Comparison of ENCODE assay signal across 2 cellular contexts in the genomic region with DNA sequence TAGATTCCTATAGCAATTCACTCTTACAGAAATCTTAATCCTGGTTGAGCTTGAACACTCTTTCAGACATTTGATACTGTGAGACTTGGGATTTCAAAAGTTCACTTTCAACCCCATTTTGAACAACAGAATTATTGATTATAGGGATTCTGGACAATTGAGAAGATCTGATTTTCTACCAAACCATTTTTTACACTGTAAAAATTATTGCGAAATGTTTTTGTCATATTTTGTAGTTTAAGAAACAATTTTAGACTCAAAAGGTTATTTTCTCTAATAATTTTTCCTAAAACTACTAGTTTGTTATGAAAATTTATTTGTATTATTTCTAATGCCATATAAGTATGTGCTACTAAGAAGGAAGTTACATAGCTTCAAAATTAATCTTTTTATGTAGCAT.
A peak's percentile ranks its signal among the peaks of the same experiment; 100 is the strongest.
TF ChIP-seq lines count a peak whose summit lies in the region.

No MANE protein-coding gene starts in this region.

TF ChIP-seq in K562, 482 proteins besides CTCF, POLR2A, EP300 and RAD21:
- TF ChIP-seq CEBPG (CRISPR knock-in tag; IDR thresholded peaks at IDR 0.05) (no peak), CEBPG (tag; conservative IDR thresholded peaks at IDR 0.05 in 1 of 2, IDR thresholded peaks at IDR 0.05 in 1 of 2) (peak; percentile 49 to 91), CBFA2T3 (IDR thresholded peaks at IDR 0.05) (no peak), ZNF444 (CRISPR knock-in tag; IDR thresholded peaks at IDR 0.05) (no peak), NELFE (IDR thresholded peaks at IDR 0.05; ENCODE audit: insufficient read depth, insufficient read length) (no peak), RBM22 (IDR thresholded peaks at IDR 0.05; ENCODE audit: low read depth, low read length, poor library complexity, severe bottlenecking) (no peak), CREB1 (IDR thresholded peaks at IDR 0.05) (no peak), CREB1 (CRISPR knock-in tag; IDR thresholded peaks at IDR 0.05) (no peak), CEBPB (tag; IDR thresholded peaks at IDR 0.05) (peak; percentile 83), ILK (tag; IDR thresholded peaks at IDR 0.05; ENCODE audit: borderline replicate concordance, low read depth) (no peak)
- TF ChIP-seq, protein P1, sequence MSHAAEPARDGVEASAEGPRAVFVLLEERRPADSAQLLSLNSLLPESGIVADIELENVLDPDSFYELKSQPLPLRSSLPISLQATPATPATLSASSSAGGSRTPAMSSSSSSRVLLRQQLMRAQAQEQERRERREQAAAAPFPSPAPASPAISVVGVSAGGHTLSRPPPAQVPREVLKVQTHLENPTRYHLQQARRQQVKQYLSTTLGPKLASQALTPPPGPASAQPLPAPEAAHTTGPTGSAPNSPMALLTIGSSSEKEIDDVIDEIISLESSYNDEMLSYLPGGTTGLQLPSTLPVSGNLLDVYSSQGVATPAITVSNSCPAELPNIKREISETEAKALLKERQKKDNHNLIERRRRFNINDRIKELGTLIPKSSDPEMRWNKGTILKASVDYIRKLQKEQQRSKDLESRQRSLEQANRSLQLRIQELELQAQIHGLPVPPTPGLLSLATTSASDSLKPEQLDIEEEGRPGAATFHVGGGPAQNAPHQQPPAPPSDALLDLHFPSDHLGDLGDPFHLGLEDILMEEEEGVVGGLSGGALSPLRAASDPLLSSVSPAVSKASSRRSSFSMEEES (CRISPR knock-in tag; IDR thresholded peaks at IDR 0.05) = no peak
- TF ChIP-seq, protein P2, sequence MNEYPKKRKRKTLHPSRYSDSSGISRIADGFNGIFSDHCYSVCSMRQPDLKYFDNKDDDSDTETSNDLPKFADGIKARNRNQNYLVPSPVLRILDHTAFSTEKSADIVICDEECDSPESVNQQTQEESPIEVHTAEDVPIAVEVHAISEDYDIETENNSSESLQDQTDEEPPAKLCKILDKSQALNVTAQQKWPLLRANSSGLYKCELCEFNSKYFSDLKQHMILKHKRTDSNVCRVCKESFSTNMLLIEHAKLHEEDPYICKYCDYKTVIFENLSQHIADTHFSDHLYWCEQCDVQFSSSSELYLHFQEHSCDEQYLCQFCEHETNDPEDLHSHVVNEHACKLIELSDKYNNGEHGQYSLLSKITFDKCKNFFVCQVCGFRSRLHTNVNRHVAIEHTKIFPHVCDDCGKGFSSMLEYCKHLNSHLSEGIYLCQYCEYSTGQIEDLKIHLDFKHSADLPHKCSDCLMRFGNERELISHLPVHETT (CRISPR knock-in tag; conservative IDR thresholded peaks at IDR 0.05 in 1 of 2, IDR thresholded peaks at IDR 0.05 in 1 of 2) = no peak
TF ChIP-seq in K562: peak in this region for 2.

TF ChIP-seq in liver, 16 proteins besides CTCF, POLR2A, EP300 and RAD21:
- TF ChIP-seq YY1 (IDR thresholded peaks at IDR 0.05) (no peak), RXRA (IDR thresholded peaks at IDR 0.05) (no peak), EGR1 (IDR thresholded peaks at IDR 0.05; ENCODE audit: low read depth in 2 of 2) (no peak), JUND (IDR thresholded peaks at IDR 0.05) (no peak), HNF4A (conservative IDR thresholded peaks at IDR 0.05) (no peak), FOXA2 (IDR thresholded peaks at IDR 0.05) (no peak), GABPA (IDR thresholded peaks at IDR 0.05 in 1 of 2, conservative IDR thresholded peaks at IDR 0.05 in 1 of 2) (no peak), TAF1 (conservative IDR thresholded peaks at IDR 0.05) (no peak), FOXA1 (IDR thresholded peaks at IDR 0.05) (no peak), NR2F2 (IDR thresholded peaks at IDR 0.05) (no peak), HNF4G (IDR thresholded peaks at IDR 0.05) (no peak), SP1 (IDR thresholded peaks at IDR 0.05) (no peak)
- TF ChIP-seq, protein P3, sequence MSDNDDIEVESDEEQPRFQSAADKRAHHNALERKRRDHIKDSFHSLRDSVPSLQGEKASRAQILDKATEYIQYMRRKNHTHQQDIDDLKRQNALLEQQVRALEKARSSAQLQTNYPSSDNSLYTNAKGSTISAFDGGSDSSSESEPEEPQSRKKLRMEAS (IDR thresholded peaks at IDR 0.05) = no peak
- TF ChIP-seq, protein P4, sequence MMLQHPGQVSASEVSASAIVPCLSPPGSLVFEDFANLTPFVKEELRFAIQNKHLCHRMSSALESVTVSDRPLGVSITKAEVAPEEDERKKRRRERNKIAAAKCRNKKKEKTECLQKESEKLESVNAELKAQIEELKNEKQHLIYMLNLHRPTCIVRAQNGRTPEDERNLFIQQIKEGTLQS (IDR thresholded peaks at IDR 0.05) = no peak
- TF ChIP-seq, protein P5, sequence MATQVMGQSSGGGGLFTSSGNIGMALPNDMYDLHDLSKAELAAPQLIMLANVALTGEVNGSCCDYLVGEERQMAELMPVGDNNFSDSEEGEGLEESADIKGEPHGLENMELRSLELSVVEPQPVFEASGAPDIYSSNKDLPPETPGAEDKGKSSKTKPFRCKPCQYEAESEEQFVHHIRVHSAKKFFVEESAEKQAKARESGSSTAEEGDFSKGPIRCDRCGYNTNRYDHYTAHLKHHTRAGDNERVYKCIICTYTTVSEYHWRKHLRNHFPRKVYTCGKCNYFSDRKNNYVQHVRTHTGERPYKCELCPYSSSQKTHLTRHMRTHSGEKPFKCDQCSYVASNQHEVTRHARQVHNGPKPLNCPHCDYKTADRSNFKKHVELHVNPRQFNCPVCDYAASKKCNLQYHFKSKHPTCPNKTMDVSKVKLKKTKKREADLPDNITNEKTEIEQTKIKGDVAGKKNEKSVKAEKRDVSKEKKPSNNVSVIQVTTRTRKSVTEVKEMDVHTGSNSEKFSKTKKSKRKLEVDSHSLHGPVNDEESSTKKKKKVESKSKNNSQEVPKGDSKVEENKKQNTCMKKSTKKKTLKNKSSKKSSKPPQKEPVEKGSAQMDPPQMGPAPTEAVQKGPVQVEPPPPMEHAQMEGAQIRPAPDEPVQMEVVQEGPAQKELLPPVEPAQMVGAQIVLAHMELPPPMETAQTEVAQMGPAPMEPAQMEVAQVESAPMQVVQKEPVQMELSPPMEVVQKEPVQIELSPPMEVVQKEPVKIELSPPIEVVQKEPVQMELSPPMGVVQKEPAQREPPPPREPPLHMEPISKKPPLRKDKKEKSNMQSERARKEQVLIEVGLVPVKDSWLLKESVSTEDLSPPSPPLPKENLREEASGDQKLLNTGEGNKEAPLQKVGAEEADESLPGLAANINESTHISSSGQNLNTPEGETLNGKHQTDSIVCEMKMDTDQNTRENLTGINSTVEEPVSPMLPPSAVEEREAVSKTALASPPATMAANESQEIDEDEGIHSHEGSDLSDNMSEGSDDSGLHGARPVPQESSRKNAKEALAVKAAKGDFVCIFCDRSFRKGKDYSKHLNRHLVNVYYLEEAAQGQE (IDR thresholded peaks at IDR 0.05) = no peak
- TF ChIP-seq, protein P6, sequence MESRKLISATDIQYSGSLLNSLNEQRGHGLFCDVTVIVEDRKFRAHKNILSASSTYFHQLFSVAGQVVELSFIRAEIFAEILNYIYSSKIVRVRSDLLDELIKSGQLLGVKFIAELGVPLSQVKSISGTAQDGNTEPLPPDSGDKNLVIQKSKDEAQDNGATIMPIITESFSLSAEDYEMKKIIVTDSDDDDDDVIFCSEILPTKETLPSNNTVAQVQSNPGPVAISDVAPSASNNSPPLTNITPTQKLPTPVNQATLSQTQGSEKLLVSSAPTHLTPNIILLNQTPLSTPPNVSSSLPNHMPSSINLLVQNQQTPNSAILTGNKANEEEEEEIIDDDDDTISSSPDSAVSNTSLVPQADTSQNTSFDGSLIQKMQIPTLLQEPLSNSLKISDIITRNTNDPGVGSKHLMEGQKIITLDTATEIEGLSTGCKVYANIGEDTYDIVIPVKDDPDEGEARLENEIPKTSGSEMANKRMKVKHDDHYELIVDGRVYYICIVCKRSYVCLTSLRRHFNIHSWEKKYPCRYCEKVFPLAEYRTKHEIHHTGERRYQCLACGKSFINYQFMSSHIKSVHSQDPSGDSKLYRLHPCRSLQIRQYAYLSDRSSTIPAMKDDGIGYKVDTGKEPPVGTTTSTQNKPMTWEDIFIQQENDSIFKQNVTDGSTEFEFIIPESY (IDR thresholded peaks at IDR 0.05) = no peak
